10 cellular contexts compared by ENCODE assay signal in genomic region chr2:27798948-27799645, GRCh38. TPM values are rescaled to one million over a fixed set of nuclear protein-coding genes. Genes with fewer than 3 reads are reported as not detected.
DNase-seq lines count a peak whose midpoint lies in the region; ATAC-seq, FAIRE-seq and TF ChIP-seq lines count a peak whose summit lies in the region.
"Had no signal": no experiment of that assay in that cellular context is flagged by ENCODE, and none has a peak within 500 bp of the region (broad histone marks: within the 10 kb centered on the region; RNA-seq: fewer than 3 reads in every experiment).

No MANE protein-coding gene starts in this region.

- no peak overlapping the region for H3K4me3 ChIP-seq in osteoblast (ENCODE audit: insufficient read depth, low read length)

- H3K27me3 Mint-ChIP-seq in CD14-positive monocyte (ENCODE audit: low read depth in 3 of 3): peaks cover 0 to 4% (median 0%) of the 10 kb centered on the region in 3 donors
- no peaks in the 10 kb centered on the region for H3K27me3 Mint-ChIP-seq in activated naive CD8-positive, alpha-beta T cell treated with anti-CD3 and anti-CD28 coated beads for 36 hours

- H3K9me3 Mint-ChIP-seq in CD14-positive monocyte: peaks cover 1 to 9% (median 3%) of the 10 kb centered on the region in 7 donors
- no peaks in the 10 kb centered on the region for H3K9me3 Mint-ChIP-seq in activated naive CD8-positive, alpha-beta T cell treated with anti-CD3 and anti-CD28 coated beads for 36 hours

- peak; percentile 99 for FAIRE-seq in RCC 7860 (lab: Jason Lieb, UNC)
- FAIRE-seq: colon had no signal

- H3K27me3 ChIP-seq in osteoblast (ENCODE audit: insufficient read depth, low read length): no peaks in the 10 kb centered on the region

- no peaks in the 10 kb centered on the region for H4K20me1 ChIP-seq in osteoblast (ENCODE audit: insufficient read depth, low read length)

- no peaks in the 10 kb centered on the region for H3K9me3 ChIP-seq in osteoblast (ENCODE audit: low read depth, low read length)

- no peak for DNase-seq in CD14-positive monocyte (ENCODE audit: low spot score)
- DNase-seq in RCC 7860 (ENCODE audit: low spot score): peak; percentile 100
- DNase-seq in fibroblast of peridontal ligament (ENCODE audit: extremely low read depth): peak; percentile 100
- DNase-seq in osteoblast (ENCODE audit: insufficient read length, low spot score, missing footprints): peak; percentile 95
- no peak for DNase-seq in activated naive CD8-positive, alpha-beta T cell treated with anti-CD3 and anti-CD28 coated beads for 36 hours
- DNase-seq: NCI-H1105 had no signal

- intact Hi-C loops in CD14-positive monocyte (cut with micrococcal nuclease): loop anchor here in 1 of 2 donors (5.0 to 10.0 kb wide), 2 partner anchors 42 to 286 kb away; no protein-coding TSS in a partner anchor

- no peaks in the 10 kb centered on the region for H3K36me3 ChIP-seq in osteoblast (ENCODE audit: insufficient read depth, low read length)

- H3K4me3 Mint-ChIP-seq in CD14-positive monocyte: no peak overlapping the region
- H3K4me3 Mint-ChIP-seq in activated naive CD8-positive, alpha-beta T cell treated with anti-CD3 and anti-CD28 coated beads for 36 hours: no peak overlapping the region

- H2AFZ ChIP-seq in osteoblast (ENCODE audit: low read length): peak overlapping the region; percentile 30

- H3K36me3 Mint-ChIP-seq in CD14-positive monocyte: peaks cover 0 to 5% of the 10 kb centered on the region in 2 donors
- H3K36me3 Mint-ChIP-seq in activated naive CD8-positive, alpha-beta T cell treated with anti-CD3 and anti-CD28 coated beads for 36 hours: peaks cover 1% of the 10 kb centered on the region

- peak overlapping the region; percentile 43 for H3K4me2 ChIP-seq in osteoblast (ENCODE audit: insufficient read depth, low read length)

- H3K27ac ChIP-seq in osteoblast (ENCODE audit: low read depth, low read length): peak overlapping the region; percentile 98

- H3K4me1 ChIP-seq in osteoblast (ENCODE audit: insufficient read depth, low read length): peaks cover 60% of the 10 kb centered on the region

- H3K27ac Mint-ChIP-seq in CD14-positive monocyte: peak overlapping the region in 6 of 7 donors; percentile 20 to 82 (median 46)
- no peak overlapping the region for H3K27ac Mint-ChIP-seq in activated naive CD8-positive, alpha-beta T cell treated with anti-CD3 and anti-CD28 coated beads for 36 hours

- TF ChIP-seq CTCF in CD14-positive monocyte (IDR thresholded peaks at IDR 0.05) (no peak), osteoblast (IDR thresholded peaks at IDR 0.05; ENCODE audit: extremely low read depth, low read depth, low read length) (no peak)

- H3K4me1 Mint-ChIP-seq in CD14-positive monocyte: peaks cover 81% of the 10 kb centered on the region
- peaks cover 2% of the 10 kb centered on the region for H3K4me1 Mint-ChIP-seq in activated naive CD8-positive, alpha-beta T cell treated with anti-CD3 and anti-CD28 coated beads for 36 hours

- ATAC-seq in GM21390 (IDR thresholded peaks at IDR 0.05; ENCODE audit: unreplicated experiment) (no peak), GM21825 (IDR thresholded peaks at IDR 0.05; ENCODE audit: unreplicated experiment) (no peak), HG03565 (IDR thresholded peaks at IDR 0.05; ENCODE audit: unreplicated experiment) (no peak)

- H3K79me2 ChIP-seq in osteoblast (ENCODE audit: insufficient read depth, low read length): peaks cover 7% of the 10 kb centered on the region

RNA-seq across cellular contexts. Expression of gene MRPL33, which starts 27.6 kb away (rescaled TPM):
- 100 to 1,000 TPM; 331 to 341 TPM for polyA plus RNA-seq in CD14-positive monocyte
- 63.1 and 105 TPM in 2 replicates for total RNA-seq in osteoblast
- total RNA-seq in activated naive CD8-positive, alpha-beta T cell treated with anti-CD3 and anti-CD28 coated beads for 36 hours: 10 to 100 TPM; 68.9 to 82.6 TPM

Comparison
In these comparisons a context has a peak if more than half of its experiments do, and no peak if none do; other contexts are left out.
1. DNase-seq: peak in RCC 7860 (single experiment), fibroblast of peridontal ligament (single experiment) and osteoblast (single experiment); none in CD14-positive monocyte (single experiment) and activated naive CD8-positive, alpha-beta T cell treated with anti-CD3 and anti-CD28 coated beads for 36 hours (single experiment).